In the genomic region with DNA sequence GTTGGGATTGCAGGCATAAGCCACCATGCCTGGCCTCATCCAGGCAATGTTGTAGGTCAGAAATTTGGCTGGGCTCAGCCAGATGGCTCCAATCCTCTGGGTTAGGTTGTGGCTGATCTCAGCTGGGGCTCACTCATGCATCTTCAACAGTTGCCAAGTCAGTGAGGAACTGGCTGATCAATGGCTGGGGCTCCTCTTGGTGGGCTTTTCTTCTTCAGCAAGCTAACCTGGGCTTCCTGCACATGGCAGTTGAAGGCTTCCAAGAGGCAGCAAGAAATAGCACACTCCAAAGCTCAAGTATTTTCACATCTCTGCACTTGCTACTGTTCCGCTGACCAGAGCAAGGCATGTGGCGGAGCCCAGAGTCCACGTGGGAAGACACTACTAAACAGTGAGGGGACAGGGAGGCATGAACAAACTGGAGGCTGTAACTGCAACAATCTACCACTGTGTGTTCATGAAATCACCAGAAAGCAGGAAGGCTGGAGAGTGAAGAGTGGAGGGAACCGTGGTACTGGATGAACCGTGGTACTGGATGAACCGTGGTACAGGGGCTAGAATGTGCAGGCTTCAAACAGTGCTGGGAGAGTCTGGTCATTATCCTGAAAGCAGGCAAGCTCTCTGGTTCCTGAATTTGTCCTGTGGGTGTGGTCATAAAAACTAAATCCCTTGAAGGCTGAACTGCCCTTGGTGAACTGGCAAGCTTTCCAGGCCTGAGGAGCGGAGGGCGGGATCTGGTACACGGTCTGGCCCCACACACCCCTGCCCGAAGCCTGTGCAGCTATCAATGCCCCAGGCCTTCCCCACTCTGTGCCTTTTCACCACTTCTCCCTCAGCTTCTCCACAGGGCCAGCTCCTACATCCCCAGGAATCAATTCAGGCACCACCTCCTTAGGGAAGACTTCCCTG, we compare ENCODE assay signal across 1 cellular context.
TF ChIP-seq lines count a peak whose summit lies in the region.

No MANE protein-coding gene starts in this region.

TF ChIP-seq in H1, 55 proteins besides CTCF, POLR2A, EP300 and RAD21:
- TF ChIP-seq TCF12 (IDR thresholded peaks at IDR 0.05; ENCODE audit: low read depth, low read length) (no peak), ATF2 (IDR thresholded peaks at IDR 0.05; ENCODE audit: low read length) (no peak), SIX5 (IDR thresholded peaks at IDR 0.05; ENCODE audit: low read depth, low read length) (no peak), CHD1 (IDR thresholded peaks at IDR 0.05; ENCODE audit: low read depth, low read length) (no peak), SP1 (IDR thresholded peaks at IDR 0.05; ENCODE audit: low read depth, low read length) (no peak), SIRT6 (IDR thresholded peaks at IDR 0.05; ENCODE audit: low read length) (no peak), CBX8 (IDR thresholded peaks at IDR 0.05; ENCODE audit: borderline replicate concordance, low read depth, low read length) (no peak), FOSL1 (IDR thresholded peaks at IDR 0.05; ENCODE audit: insufficient read depth, low read depth, low read length) (no peak), HDAC6 (IDR thresholded peaks at IDR 0.05; ENCODE audit: low read depth, low read length) (no peak), KDM5A (IDR thresholded peaks at IDR 0.05; ENCODE audit: low read length) (no peak), TEAD4 (IDR thresholded peaks at IDR 0.05; ENCODE audit: low read depth, low read length) (no peak), SRF (IDR thresholded peaks at IDR 0.05; ENCODE audit: low read depth, low read length) (no peak), KDM4A (IDR thresholded peaks at IDR 0.05; ENCODE audit: low read depth, low read length, severe bottlenecking) (no peak)
